In genomic region chr4:110793381-110793801, GRCh38 we compare ENCODE assay signal across 19 cellular contexts.
DNase-seq lines count a peak whose midpoint lies in the region; ATAC-seq and TF ChIP-seq lines count a peak whose summit lies in the region.
"Had no signal": no experiment of that assay in that cellular context is flagged by ENCODE, and none has a peak within 500 bp of the region (broad histone marks: within the 10 kb centered on the region; RNA-seq: fewer than 3 reads in every experiment).

No MANE protein-coding gene starts in this region.

- H3K27ac ChIP-seq in cardiac muscle cell, result no peak overlapping the region
- no peak overlapping the region for H3K27ac ChIP-seq in right cardiac atrium (ENCODE audit: low read length)
- H3K27ac ChIP-seq in adrenal gland, result no peak overlapping the region
- H3K27ac ChIP-seq: BLaER1 treated with 17β-estradiol and CSF1 and Interleukin-3, amounts not matched to agents 10 nM and 100 nM; coronary artery; testis; WERI-Rb-1 had no signal

- H3K4me3 ChIP-seq in cardiac muscle cell (no peak overlapping the region), right cardiac atrium (ENCODE audit: low read length) (no peak overlapping the region), adrenal gland (no peak overlapping the region)
- H3K4me3 ChIP-seq: BLaER1 treated with 17β-estradiol and CSF1 and Interleukin-3, amounts not matched to agents 10 nM and 100 nM; coronary artery; testis had no signal

- H3K9me3 ChIP-seq in cardiac muscle cell (ENCODE audit: low read depth) (no peaks in the 10 kb centered on the region), right cardiac atrium (ENCODE audit: control insufficient read depth, low read length) (no peaks in the 10 kb centered on the region), adrenal gland (replicated peaks in 1 of 3) (no peaks in the 10 kb centered on the region)
- H3K9me3 ChIP-seq: BLaER1 treated with 17β-estradiol and CSF1 and Interleukin-3, amounts not matched to agents 10 nM and 100 nM; testis had no signal

- 29% methylated on average over 4 of the region's 4 CpGs for WGBS in right cardiac atrium
- 41 to 52% (median 46%) methylated on average over 4 of the region's 4 CpGs for WGBS in adrenal gland, 4 donors

- H3K36me3 ChIP-seq in cardiac muscle cell (no peaks in the 10 kb centered on the region), adrenal gland (replicated peaks in 1 of 2) (no peaks in the 10 kb centered on the region)
- H3K36me3 ChIP-seq: BLaER1 treated with 17β-estradiol and CSF1 and Interleukin-3, amounts not matched to agents 10 nM and 100 nM; WERI-Rb-1 had no signal

- DNase-seq in cardiac muscle cell (ENCODE audit: low read depth in 1 of 2, low spot score in 1 of 2) (peak; percentile 2 to 20), right cardiac atrium (no peak), adrenal gland (peak in 4 of 7 donors; percentile 13 to 26 (median 17)), iris pigment epithelial cell (ENCODE audit: low read depth) (peak; percentile 51), 8988T (no peak)
- no peak for DNase-seq in stimulated activated naive CD4-positive, alpha-beta T cell (lab: John Stamatoyannopoulos, UW)
- no peak for DNase-seq in stimulated activated naive CD8-positive, alpha-beta T cell treated with anti-CD3 and anti-CD28 coated beads, Interleukin-15, Interleukin-2, amounts not matched to agents 100 U/mL and 50 U/mL, for 24 hours
- DNase-seq: activated CD4-positive, alpha-beta T cell treated with anti-CD3 and anti-CD28 coated beads, Interleukin-2, amount 50 U/mL, for 48 hours; activated naive CD4-positive, alpha-beta T cell treated with Interleukin-2 at 50 U/mL for 16 hours; activated T-cell treated with anti-CD3 and anti-CD28 coated beads for 4 hours; DMS 273 treated with DMSO at 0.1 percent for 48 hours; NCI-H1048; NCI-H526; testis; WERI-Rb-1 had no signal

- no peak for TF ChIP-seq CTCF in cardiac muscle cell (IDR thresholded peaks at IDR 0.05; ENCODE audit: low read depth, low read length)
- no peak for TF ChIP-seq CTCF in adrenal gland (IDR thresholded peaks at IDR 0.05)

- H3K27me3 ChIP-seq in cardiac muscle cell, result no peaks in the 10 kb centered on the region
- no peaks in the 10 kb centered on the region for H3K27me3 ChIP-seq in right cardiac atrium (ENCODE audit: control insufficient read depth, insufficient read depth)
- no peaks in the 10 kb centered on the region for H3K27me3 ChIP-seq in adrenal gland
- H3K27me3 ChIP-seq: BLaER1 treated with 17β-estradiol and CSF1 and Interleukin-3, amounts not matched to agents 10 nM and 100 nM; testis had no signal

- H3K4me1 ChIP-seq in cardiac muscle cell (ENCODE audit: low read depth) (peaks cover 4% of the 10 kb centered on the region), right cardiac atrium (ENCODE audit: control insufficient read depth, insufficient read depth, low read length) (peaks cover 3% of the 10 kb centered on the region), adrenal gland (replicated peaks in 1 of 2) (no peaks in the 10 kb centered on the region)
- H3K4me1 ChIP-seq: BLaER1 treated with 17β-estradiol and CSF1 and Interleukin-3, amounts not matched to agents 10 nM and 100 nM; testis had no signal

- no peak for TF ChIP-seq POLR2A in adrenal gland (IDR thresholded peaks at IDR 0.05)

- ATAC-seq in right cardiac atrium (no peak), GM19397 (IDR thresholded peaks at IDR 0.05; ENCODE audit: unreplicated experiment) (no peak)
- ATAC-seq in stimulated activated naive CD8-positive, alpha-beta T cell treated with anti-CD3 and anti-CD28 coated beads, Interleukin-15, Interleukin-2, amounts not matched to agents 100 U/mL and 50 U/mL, for 24 hours, result no peak
- ATAC-seq: natural killer cell treated with Interleukin-12 subunit alpha and Interleukin-12 subunit beta and Interleukin-15 and Interleukin-18, amount 100 ng/mL, for 72 hours had no signal

- intact Hi-C loops in right cardiac atrium (cut with DNase I) (no loop called here), adrenal gland (cut with DNase I) (no loop called here)

Comparison
In these comparisons a context has a peak if more than half of its experiments do, and no peak if none do; other contexts are left out.
1. DNase-seq: peak in cardiac muscle cell (2 of 2), adrenal gland (4 of 7) and iris pigment epithelial cell (single experiment); none in right cardiac atrium (0 of 3), stimulated activated naive CD4-positive, alpha-beta T cell (0 of 6), 8988T (single experiment) and stimulated activated naive CD8-positive, alpha-beta T cell treated with anti-CD3 and anti-CD28 coated beads, Interleukin-15, Interleukin-2, amounts not matched to agents 100 U/mL and 50 U/mL, for 24 hours (single experiment).